9 cellular contexts compared by ENCODE assay signal in genomic region chr1:2904191-2904590, GRCh38.
"Had no signal": no experiment of that assay in that cellular context is flagged by ENCODE, and none has a peak within 500 bp of the region (broad histone marks: within the 10 kb centered on the region; RNA-seq: fewer than 3 reads in every experiment).

No MANE protein-coding gene starts in this region.

- H2AFZ ChIP-seq: GM23248, GM23338 had no signal

- H3K9me3 ChIP-seq: HAP-1 had no signal

- H3K36me3 ChIP-seq: HAP-1 had no signal

- ATAC-seq: GM23338, HCT116 had no signal

- H3K27ac ChIP-seq: GM23248 had no signal

- H3K4me1 ChIP-seq: HAP-1 had no signal

- H3K4me3 ChIP-seq: GM23248, GM23338, HAP-1 had no signal

- H3K4me2 ChIP-seq: GM23338 had no signal

- H3K9ac ChIP-seq: GM23248 had no signal

- DNase-seq: GM23248, GOT3, H7, H9, HCEC 1CT, HFFc6 had no signal
